ENCODE assay signal across 13 cellular contexts in genomic region chr5:14186132-14186830, GRCh38. TPM values are rescaled to one million over a fixed set of nuclear protein-coding genes. Genes with fewer than 3 reads are reported as not detected.
DNase-seq lines count a peak whose midpoint lies in the region; ATAC-seq and TF ChIP-seq lines count a peak whose summit lies in the region.
"Had no signal": no experiment of that assay in that cellular context is flagged by ENCODE, and none has a peak within 500 bp of the region (broad histone marks: within the 10 kb centered on the region; RNA-seq: fewer than 3 reads in every experiment).

No MANE protein-coding gene starts in this region.

- TF ChIP-seq CTCF in left ventricle myocardium inferior (IDR thresholded peaks at IDR 0.05; ENCODE audit: borderline replicate concordance): no peak
- no peak for TF ChIP-seq CTCF in choroid plexus epithelial cell (conservative IDR thresholded peaks at IDR 0.05; ENCODE audit: low read depth, low read length)
- no peak for TF ChIP-seq CTCF in hepatocyte (IDR thresholded peaks at IDR 0.05; ENCODE audit: poor library complexity)

- H3K79me2 ChIP-seq in hepatocyte: peaks cover 93% of the 10 kb centered on the region

- WGBS in right cardiac atrium: 80% methylated on average over 7 of the region's 7 CpGs
- WGBS in hepatocyte (ENCODE audit: low lambda C conversion rate, missing lambda C conversion rate): 94% methylated on average over 7 of the region's 7 CpGs

- no peaks in the 10 kb centered on the region for H3K27me3 ChIP-seq in left ventricle myocardium inferior (ENCODE audit: low read depth)
- H3K27me3 ChIP-seq in right cardiac atrium (ENCODE audit: control insufficient read depth, insufficient read depth): no peaks in the 10 kb centered on the region
- H3K27me3 ChIP-seq in hepatocyte: no peaks in the 10 kb centered on the region

- no peak overlapping the region for H3K4me3 ChIP-seq in left ventricle myocardium inferior
- no peak overlapping the region for H3K4me3 ChIP-seq in right cardiac atrium (ENCODE audit: low read length)
- no peak overlapping the region for H3K4me3 ChIP-seq in choroid plexus epithelial cell (ENCODE audit: low read depth, low read length)
- H3K4me3 ChIP-seq in hepatocyte: no peak overlapping the region

- peaks cover 50% of the 10 kb centered on the region for H4K20me1 ChIP-seq in hepatocyte (ENCODE audit: insufficient read depth, poor library complexity, severe bottlenecking)

- no peak for DNase-seq in left ventricle myocardium inferior
- DNase-seq in right cardiac atrium: no peak
- DNase-seq in choroid plexus epithelial cell (ENCODE audit: low read depth): peak; percentile 79
- peak; percentile 46 for DNase-seq in myocyte (ENCODE audit: low read depth)
- no peak for DNase-seq in activated CD4-positive, alpha-beta T cell treated with anti-CD3 and anti-CD28 coated beads for 48 hours
- no peak for DNase-seq in hepatocyte (ENCODE audit: low spot score)
- no peak for DNase-seq in SIG-M5 treated with dmso at 0.1 percent for 504 hours (lab: John Stamatoyannopoulos, UW; ENCODE audit: unreplicated experiment)
- no peak for DNase-seq in activated T-helper 2 cell treated with anti-CD3 and anti-CD28 coated beads, Interferon-gamma antibody, Interleukin-2, Interleukin-4, amounts not matched to agents 10 μg/mL and 5 μg/mL and 100 μg/mL, durations not matched to agents 14 hours and 24 hours and 36 hours (ENCODE audit: low spot score)
- DNase-seq: activated naive CD8-positive, alpha-beta T cell treated with anti-CD3 and anti-CD28 coated beads, Interleukin-2, amount 10 ng/mL, durations not matched to agents 7 days and 5 days; hippocampal formation; NCI-H446 treated with DMSO at 0.1 percent for 48 hours; stimulated activated naive CD8-positive, alpha-beta T cell treated with anti-CD3 and anti-CD28 coated beads, Interleukin-15, Interleukin-2, amounts not matched to agents 100 U/mL and 50 U/mL, for 24 hours; WERI-Rb-1 had no signal

- H3K9me3 ChIP-seq in left ventricle myocardium inferior (replicated peaks) (no peaks in the 10 kb centered on the region), right cardiac atrium (ENCODE audit: control insufficient read depth, low read length) (no peaks in the 10 kb centered on the region), hepatocyte (ENCODE audit: low read depth) (no peaks in the 10 kb centered on the region)

- no peak overlapping the region for H3K4me2 ChIP-seq in hepatocyte

- ATAC-seq in right cardiac atrium: no peak
- ATAC-seq: stimulated activated naive CD8-positive, alpha-beta T cell treated with anti-CD3 and anti-CD28 coated beads, Interleukin-15, Interleukin-2, amounts not matched to agents 100 U/mL and 50 U/mL, for 24 hours had no signal

- no peaks in the 10 kb centered on the region for H3K4me1 Mint-ChIP-seq in activated T-helper 2 cell treated with anti-CD3 and anti-CD28 coated beads, Interferon-gamma antibody, Interleukin-2, Interleukin-4, amounts not matched to agents 10 μg/mL and 5 μg/mL and 100 μg/mL, durations not matched to agents 14 hours and 24 hours and 36 hours (ENCODE audit: low read depth)
- H3K4me1 Mint-ChIP-seq: activated naive CD8-positive, alpha-beta T cell treated with anti-CD3 and anti-CD28 coated beads, Interleukin-2, amount 10 ng/mL, durations not matched to agents 7 days and 5 days had no signal

- H3K27ac Mint-ChIP-seq in activated T-helper 2 cell treated with anti-CD3 and anti-CD28 coated beads, Interferon-gamma antibody, Interleukin-2, Interleukin-4, amounts not matched to agents 10 μg/mL and 5 μg/mL and 100 μg/mL, durations not matched to agents 14 hours and 24 hours and 36 hours: no peak overlapping the region
- H3K27ac Mint-ChIP-seq: activated naive CD8-positive, alpha-beta T cell treated with anti-CD3 and anti-CD28 coated beads, Interleukin-2, amount 10 ng/mL, durations not matched to agents 7 days and 5 days had no signal

- H3K9me2 ChIP-seq in hepatocyte (replicated peaks; ENCODE audit: insufficient read depth): no peaks in the 10 kb centered on the region

- H3K27me3 Mint-ChIP-seq in activated T-helper 2 cell treated with anti-CD3 and anti-CD28 coated beads, Interferon-gamma antibody, Interleukin-2, Interleukin-4, amounts not matched to agents 10 μg/mL and 5 μg/mL and 100 μg/mL, durations not matched to agents 14 hours and 24 hours and 36 hours (ENCODE audit: low read depth): peaks cover 8% of the 10 kb centered on the region

- intact Hi-C loops in left ventricle myocardium inferior (cut with micrococcal nuclease) (no loop called here), right cardiac atrium (cut with DNase I) (no loop called here)
- intact Hi-C loops in activated T-helper 2 cell treated with anti-CD3 and anti-CD28 coated beads, Interferon-gamma antibody, Interleukin-2, Interleukin-4, amounts not matched to agents 10 μg/mL and 5 μg/mL and 100 μg/mL, durations not matched to agents 14 hours and 24 hours and 36 hours (cut with micrococcal nuclease): no loop called here

- no peak overlapping the region for H3K4me3 Mint-ChIP-seq in activated T-helper 2 cell treated with anti-CD3 and anti-CD28 coated beads, Interferon-gamma antibody, Interleukin-2, Interleukin-4, amounts not matched to agents 10 μg/mL and 5 μg/mL and 100 μg/mL, durations not matched to agents 14 hours and 24 hours and 36 hours (ENCODE audit: low read depth)
- H3K4me3 Mint-ChIP-seq: activated naive CD8-positive, alpha-beta T cell treated with anti-CD3 and anti-CD28 coated beads, Interleukin-2, amount 10 ng/mL, durations not matched to agents 7 days and 5 days had no signal

- H3K9me3 Mint-ChIP-seq in activated T-helper 2 cell treated with anti-CD3 and anti-CD28 coated beads, Interferon-gamma antibody, Interleukin-2, Interleukin-4, amounts not matched to agents 10 μg/mL and 5 μg/mL and 100 μg/mL, durations not matched to agents 14 hours and 24 hours and 36 hours: no peaks in the 10 kb centered on the region
- H3K9me3 Mint-ChIP-seq: activated naive CD8-positive, alpha-beta T cell treated with anti-CD3 and anti-CD28 coated beads, Interleukin-2, amount 10 ng/mL, durations not matched to agents 7 days and 5 days had no signal

- H3K36me3 Mint-ChIP-seq in activated T-helper 2 cell treated with anti-CD3 and anti-CD28 coated beads, Interferon-gamma antibody, Interleukin-2, Interleukin-4, amounts not matched to agents 10 μg/mL and 5 μg/mL and 100 μg/mL, durations not matched to agents 14 hours and 24 hours and 36 hours (ENCODE audit: low read depth): no peaks in the 10 kb centered on the region
- H3K36me3 Mint-ChIP-seq: activated naive CD8-positive, alpha-beta T cell treated with anti-CD3 and anti-CD28 coated beads, Interleukin-2, amount 10 ng/mL, durations not matched to agents 7 days and 5 days had no signal

- no peaks in the 10 kb centered on the region for H3K36me3 ChIP-seq in left ventricle myocardium inferior
- H3K36me3 ChIP-seq in hepatocyte (replicated peaks; ENCODE audit: insufficient read depth, low read depth): no peaks in the 10 kb centered on the region
- H3K36me3 ChIP-seq: WERI-Rb-1 had no signal

- H2AFZ ChIP-seq in hepatocyte: no peak overlapping the region

- peak overlapping the region; percentile 69 for H3K27ac ChIP-seq in left ventricle myocardium inferior (replicated peaks)
- H3K27ac ChIP-seq in right cardiac atrium (ENCODE audit: low read length): no peak overlapping the region
- no peak overlapping the region for H3K27ac ChIP-seq in hepatocyte
- H3K27ac ChIP-seq: WERI-Rb-1 had no signal

- H3K4me1 ChIP-seq in left ventricle myocardium inferior (peaks cover 100% of the 10 kb centered on the region), right cardiac atrium (ENCODE audit: control insufficient read depth, insufficient read depth, low read length) (peaks cover 21% of the 10 kb centered on the region), hepatocyte (ENCODE audit: insufficient read depth) (peaks cover 25% of the 10 kb centered on the region)

RNA-seq across cellular contexts. Expression of gene TRIO, which starts 43.1 kb away (rescaled TPM):
- total RNA-seq in left ventricle myocardium inferior (52.8 TPM), right cardiac atrium (10 to 100 TPM; 46.6 to 66.0 (median 55.5) TPM), myocyte (122 and 126 TPM in 2 replicates), hepatocyte (63.0 and 78.2 TPM in 2 replicates)
- polyA plus RNA-seq in right cardiac atrium (31.3 TPM), hepatocyte (18.5 and 25.6 TPM in 2 replicates)
- 126 TPM for polyA plus RNA-seq in myocyte (2012)
- 28.7 and 30.1 TPM in 2 replicates for total RNA-seq in activated T-helper 2 cell treated with anti-CD3 and anti-CD28 coated beads, Interferon-gamma antibody, Interleukin-2, Interleukin-4, amounts not matched to agents 10 μg/mL and 5 μg/mL and 100 μg/mL, durations not matched to agents 14 hours and 24 hours and 36 hours

Comparison
In these comparisons a context has a peak if more than half of its experiments do, and no peak if none do; other contexts are left out.
1. DNase-seq: peak in choroid plexus epithelial cell (single experiment) and myocyte (single experiment); none in left ventricle myocardium inferior (single experiment), right cardiac atrium (0 of 3), activated CD4-positive, alpha-beta T cell treated with anti-CD3 and anti-CD28 coated beads for 48 hours (single experiment), hepatocyte (single experiment), SIG-M5 treated with dmso at 0.1 percent for 504 hours (single experiment) and activated T-helper 2 cell treated with anti-CD3 and anti-CD28 coated beads, Interferon-gamma antibody, Interleukin-2, Interleukin-4, amounts not matched to agents 10 μg/mL and 5 μg/mL and 100 μg/mL, durations not matched to agents 14 hours and 24 hours and 36 hours (single experiment).